In the genomic region with DNA sequence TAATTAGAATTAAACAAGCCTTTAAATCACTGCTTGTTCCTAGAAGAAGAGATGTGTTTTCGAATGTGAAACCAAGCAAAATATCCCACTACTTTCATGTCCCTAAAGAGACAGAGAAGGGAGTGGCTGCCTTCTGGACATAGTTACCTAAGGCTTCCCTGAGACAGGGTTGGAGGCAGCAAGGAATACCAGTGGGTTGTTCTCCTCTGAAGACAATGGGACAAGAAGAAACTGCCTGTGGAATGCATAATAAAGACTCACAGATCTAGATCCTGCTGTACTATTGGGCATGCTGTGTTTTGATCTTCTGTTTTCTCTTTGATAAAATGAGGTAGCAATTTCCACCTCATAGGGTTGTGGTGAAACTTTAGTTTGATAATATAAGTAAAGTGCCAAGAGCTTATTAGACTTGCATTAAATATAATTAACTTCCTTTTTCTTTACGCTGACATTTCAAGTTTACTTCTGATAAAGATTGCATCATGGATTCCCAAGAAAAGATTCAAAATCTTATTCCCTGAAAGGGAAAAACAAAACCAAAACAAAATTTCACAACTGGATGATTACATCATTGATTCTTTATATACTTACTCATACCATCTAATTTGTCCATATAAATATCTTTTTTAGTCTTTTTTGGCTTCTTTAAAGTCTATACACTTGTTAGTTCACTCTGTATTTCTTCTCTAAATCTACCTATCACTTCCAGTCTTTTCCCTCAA, we compare ENCODE assay signal across 25 cellular contexts.
DNase-seq lines count a peak whose midpoint lies in the region; TF ChIP-seq lines count a peak whose summit lies in the region.
"Had no signal": no experiment of that assay in that cellular context is flagged by ENCODE, and none has a peak within 500 bp of the region (broad histone marks: within the 10 kb centered on the region; RNA-seq: fewer than 3 reads in every experiment).

No MANE protein-coding gene starts in this region.

- no peak overlapping the region for H3K27ac ChIP-seq in dorsolateral prefrontal cortex
- H3K27ac ChIP-seq in ovary, result no peak overlapping the region
- H3K27ac ChIP-seq: heart left ventricle, right atrium auricular region, vagina had no signal

- H3K4me1 ChIP-seq in adipocyte (ENCODE audit: control insufficient read depth, insufficient read depth, low read length), result peaks cover 42% of the 10 kb centered on the region
- H3K4me1 ChIP-seq in ovary (ENCODE audit: insufficient read depth), result no peaks in the 10 kb centered on the region
- H3K4me1 ChIP-seq: heart left ventricle, right atrium auricular region, vagina had no signal

- WGBS in ovary, 3 donors, result 68 to 84% (median 75%) methylated on average over 2 of the region's 2 CpGs

- H3K36me3 ChIP-seq in adipocyte (ENCODE audit: control insufficient read depth, insufficient read depth, low read length, severe bottlenecking), result no peaks in the 10 kb centered on the region
- H3K36me3 ChIP-seq in ovary, result no peaks in the 10 kb centered on the region
- H3K36me3 ChIP-seq: heart left ventricle, right atrium auricular region, vagina had no signal

- TF ChIP-seq EP300 in ovary (IDR thresholded peaks at IDR 0.05), result no peak

- TF ChIP-seq CTCF in fibroblast of pulmonary artery (IDR thresholded peaks at IDR 0.05; ENCODE audit: low read length, missing control alignments), result no peak
- no peak for TF ChIP-seq CTCF in dorsolateral prefrontal cortex (IDR thresholded peaks at IDR 0.05 in 54 of 56, conservative IDR thresholded peaks at IDR 0.05 in 2 of 56; ENCODE audit: low read depth in 1 of 56, partially characterized antibody in 56 of 56)
- no peak for TF ChIP-seq CTCF in ovary (IDR thresholded peaks at IDR 0.05)

- DNase-seq in GM03348 (ENCODE audit: low spot score), result peak; percentile 31
- peak; percentile 78 for DNase-seq in adipocyte (ENCODE audit: low read depth)
- peak; percentile 58 for DNase-seq in fibroblast of pulmonary artery (ENCODE audit: low read depth)
- DNase-seq in renal cortical epithelial cell (ENCODE audit: low read depth), result peak; percentile 3
- DNase-seq in SHP77 treated with DMSO at 0.1 percent for 48 hours (lab: John Stamatoyannopoulos, UW), result no peak
- no peak for DNase-seq in dorsolateral prefrontal cortex
- no peak for DNase-seq in ovary
- DNase-seq: activated CD4-positive, CD25-positive, alpha-beta regulatory T cell treated with anti-CD3 and anti-CD28 coated beads, Interleukin-2, amount 50 U/mL, for 72 hours; activated CD8-positive, alpha-beta T cell treated with anti-CD3 and anti-CD28 coated beads for 36 hours; activated naive CD8-positive, alpha-beta T cell treated with anti-CD3 and anti-CD28 coated beads for 36 hours; CD4-positive, CD25-positive, alpha-beta regulatory T cell; endodermal cell; heart left ventricle; naive B cell; NCI-H1092 treated with DMSO at 0.1 percent for 48 hours; NCI-H2029 treated with DMSO at 0.1 percent for 48 hours; NCI-H345; NCI-H748 treated with DMSO at 0.1 percent for 48 hours; occipital lobe; stimulated activated CD4-positive, alpha-beta T cell treated with anti-CD3 and anti-CD28 coated beads, Interleukin-12 subunit alpha, Interleukin-12 subunit beta, amount 100 ng/mL, for 4 hours; stimulated activated CD4-positive, alpha-beta T cell treated with anti-CD3 and anti-CD28 coated beads, Interleukin-4, amount 100 ng/mL, for 4 hours; stimulated activated naive CD4-positive, alpha-beta T cell treated with Interleukin-2 at 50 U/mL for 16 hours; T-helper 9 cell had no signal

- TF ChIP-seq POLR2A in ovary (IDR thresholded peaks at IDR 0.05), result no peak

- H3K27me3 ChIP-seq in adipocyte (replicated peaks; ENCODE audit: control insufficient read depth, insufficient read depth, low read length) (no peaks in the 10 kb centered on the region), dorsolateral prefrontal cortex (peaks cover 0 to 11% (median 0%) of the 10 kb centered on the region in 45 donors), ovary (no peaks in the 10 kb centered on the region)
- H3K27me3 ChIP-seq: heart left ventricle, right atrium auricular region, vagina had no signal

- intact Hi-C loops in dorsolateral prefrontal cortex (cut with DNase I), result no loop called here
- intact Hi-C loops in ovary (cut with DNase I), result no loop called here

- H3K9me3 ChIP-seq in adipocyte (ENCODE audit: control insufficient read depth, low read length) (no peaks in the 10 kb centered on the region), ovary (no peaks in the 10 kb centered on the region)
- H3K9me3 ChIP-seq: heart left ventricle, right atrium auricular region, vagina had no signal

- H3K9ac ChIP-seq in adipocyte (ENCODE audit: low read length), result no peak overlapping the region

- peak overlapping the region; percentile 31 for H3K4me3 ChIP-seq in adipocyte (ENCODE audit: low read length)
- H3K4me3 ChIP-seq in fibroblast of pulmonary artery (replicated peaks; ENCODE audit: low read depth, low read length), result no peak overlapping the region
- H3K4me3 ChIP-seq in dorsolateral prefrontal cortex, result no peak overlapping the region
- H3K4me3 ChIP-seq in ovary, result no peak overlapping the region
- H3K4me3 ChIP-seq: heart left ventricle, right atrium auricular region, vagina had no signal

Comparison
In these comparisons a context has a peak if more than half of its experiments do, and no peak if none do; other contexts are left out.
1. DNase-seq: peak in GM03348 (single experiment), adipocyte (single experiment), fibroblast of pulmonary artery (single experiment) and renal cortical epithelial cell (single experiment); none in SHP77 treated with DMSO at 0.1 percent for 48 hours (single experiment), dorsolateral prefrontal cortex (0 of 10) and ovary (0 of 5).